Comparison of ENCODE assay signal across 8 cellular contexts in the genomic region with DNA sequence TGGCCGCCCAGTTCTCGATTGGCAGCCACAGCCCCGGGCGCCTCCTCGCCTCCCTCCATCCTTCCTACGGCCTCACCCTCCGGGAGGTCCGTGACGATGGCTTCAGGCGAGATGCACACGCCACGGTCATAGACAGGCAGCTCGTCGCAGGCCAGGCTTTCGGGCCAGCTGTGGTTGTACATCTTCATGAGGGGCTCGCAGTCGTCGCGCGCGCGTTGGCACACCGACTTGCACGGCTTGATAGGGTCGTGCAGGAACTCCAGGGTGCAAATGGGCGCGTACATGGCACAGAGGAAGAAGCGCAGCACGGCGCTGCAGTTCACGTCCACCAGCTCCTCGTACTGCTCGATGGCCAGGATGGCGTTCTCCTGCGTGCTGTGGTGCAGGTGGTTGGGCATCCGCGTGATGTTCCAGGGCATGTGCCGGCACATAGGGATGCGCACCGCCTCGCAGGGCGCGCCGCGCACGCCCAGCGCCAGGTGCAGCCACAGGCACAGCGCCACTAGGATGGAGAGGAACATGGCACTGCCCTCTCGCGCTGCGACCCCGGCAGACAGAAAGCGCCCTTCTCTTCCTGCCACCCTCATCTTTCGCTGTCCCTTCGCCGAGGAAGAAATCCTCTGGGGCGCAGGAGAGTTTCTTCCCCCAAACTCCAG. TPM values are rescaled to one million over a fixed set of nuclear protein-coding genes. Genes with fewer than 3 reads are reported as not detected.
DNase-seq lines count a peak whose midpoint lies in the region; ATAC-seq and TF ChIP-seq lines count a peak whose summit lies in the region.

No MANE protein-coding gene starts in this region.

- H3K27me3 ChIP-seq in BE2C (peaks cover 34% of the 10 kb centered on the region), muscle layer of colon (ENCODE audit: control insufficient read depth in 1 of 2, insufficient read depth in 2 of 2, low read length in 2 of 2) (peaks cover 0 to 23% of the 10 kb centered on the region in 2 donors)

- ATAC-seq in GM21717 (IDR thresholded peaks at IDR 0.05; ENCODE audit: unreplicated experiment): no peak

- TF ChIP-seq CTCF in BE2C (IDR thresholded peaks at IDR 0.05; ENCODE audit: low read depth, low read length) (no peak), LNCaP clone FGC (IDR thresholded peaks at IDR 0.05; ENCODE audit: control insufficient read depth, extremely low read depth, insufficient read depth) (peak; percentile 11; the same call in 1 of the 2 replicates), lower leg skin (IDR thresholded peaks at IDR 0.05) (no peak)

- peak overlapping the region; percentile 11 for H3K27ac Mint-ChIP-seq in dendritic cell treated with granulocyte-macrophage colony-stimulating factor and Interleukin-4, amounts not matched to agents 40 ng/mL and 50 ng/mL, for 4 days
- H3K27ac Mint-ChIP-seq in activated naive CD4-positive, alpha-beta T cell treated with anti-CD3 and anti-CD28 coated beads, Interleukin-2, amount 10 ng/mL, durations not matched to agents 7 days and 5 days: no peak overlapping the region

- TF ChIP-seq POLR2A in lower leg skin (IDR thresholded peaks at IDR 0.05): no peak

- H3K36me3 ChIP-seq in BE2C: no peaks in the 10 kb centered on the region
- no peaks in the 10 kb centered on the region for H3K36me3 ChIP-seq in muscle layer of colon (ENCODE audit: insufficient read depth, low read length)

- H3K9me3 Mint-ChIP-seq in dendritic cell treated with granulocyte-macrophage colony-stimulating factor and Interleukin-4, amounts not matched to agents 40 ng/mL and 50 ng/mL, for 4 days: no peaks in the 10 kb centered on the region
- H3K9me3 Mint-ChIP-seq in activated naive CD4-positive, alpha-beta T cell treated with anti-CD3 and anti-CD28 coated beads, Interleukin-2, amount 10 ng/mL, durations not matched to agents 7 days and 5 days: no peaks in the 10 kb centered on the region

- H3K36me3 Mint-ChIP-seq in dendritic cell treated with granulocyte-macrophage colony-stimulating factor and Interleukin-4, amounts not matched to agents 40 ng/mL and 50 ng/mL, for 4 days (ENCODE audit: low read depth): no peaks in the 10 kb centered on the region
- H3K36me3 Mint-ChIP-seq in activated naive CD4-positive, alpha-beta T cell treated with anti-CD3 and anti-CD28 coated beads, Interleukin-2, amount 10 ng/mL, durations not matched to agents 7 days and 5 days: no peaks in the 10 kb centered on the region

- no peak overlapping the region for H3K27ac ChIP-seq in muscle layer of colon (ENCODE audit: low read depth, low read length)

- peak overlapping the region; percentile 31 for H3K4me3 ChIP-seq in BE2C (ENCODE audit: low read depth, low read length)
- peak overlapping the region; percentile 39 for H3K4me3 ChIP-seq in LNCaP clone FGC (ENCODE audit: low read depth, low read length)
- peak overlapping the region; percentile 41 to 60 for H3K4me3 ChIP-seq in muscle layer of colon (ENCODE audit: low read depth in 1 of 2, low read length in 2 of 2)
- H3K4me3 ChIP-seq in lower leg skin (ENCODE audit: low read depth, poor library complexity, severe bottlenecking): no peak overlapping the region

- H3K4me1 Mint-ChIP-seq in dendritic cell treated with granulocyte-macrophage colony-stimulating factor and Interleukin-4, amounts not matched to agents 40 ng/mL and 50 ng/mL, for 4 days (ENCODE audit: low read depth): peaks cover 42% of the 10 kb centered on the region
- H3K4me1 Mint-ChIP-seq in activated naive CD4-positive, alpha-beta T cell treated with anti-CD3 and anti-CD28 coated beads, Interleukin-2, amount 10 ng/mL, durations not matched to agents 7 days and 5 days: peaks cover 15% of the 10 kb centered on the region

- H3K27me3 Mint-ChIP-seq in dendritic cell treated with granulocyte-macrophage colony-stimulating factor and Interleukin-4, amounts not matched to agents 40 ng/mL and 50 ng/mL, for 4 days: peaks cover 59% of the 10 kb centered on the region
- peaks cover 70% of the 10 kb centered on the region for H3K27me3 Mint-ChIP-seq in activated naive CD4-positive, alpha-beta T cell treated with anti-CD3 and anti-CD28 coated beads, Interleukin-2, amount 10 ng/mL, durations not matched to agents 7 days and 5 days

- CTCF ChIA-PET in activated naive CD4-positive, alpha-beta T cell treated with anti-CD3 and anti-CD28 coated beads, Interleukin-2, amount 10 ng/mL, durations not matched to agents 7 days and 5 days (lab: Charles Lee): interaction anchor here (0.7 to 1.9 kb wide), 3 partner anchors 9 to 420 kb away, joined by 3 to 4 read pairs (median 4); no protein-coding TSS in a partner anchor

- peak overlapping the region; percentile 68 for H3K4me3 Mint-ChIP-seq in dendritic cell treated with granulocyte-macrophage colony-stimulating factor and Interleukin-4, amounts not matched to agents 40 ng/mL and 50 ng/mL, for 4 days
- no peak overlapping the region for H3K4me3 Mint-ChIP-seq in activated naive CD4-positive, alpha-beta T cell treated with anti-CD3 and anti-CD28 coated beads, Interleukin-2, amount 10 ng/mL, durations not matched to agents 7 days and 5 days

- H3K9ac ChIP-seq in muscle layer of colon (ENCODE audit: low read length): no peak overlapping the region

- H3K9me3 ChIP-seq in BE2C: no peaks in the 10 kb centered on the region
- no peaks in the 10 kb centered on the region for H3K9me3 ChIP-seq in muscle layer of colon (ENCODE audit: low read length)

- 2 to 6% methylated on average over 18 to 25 of the region's 57 CpGs for WGBS in lower leg skin, 2 donors

- no peaks in the 10 kb centered on the region for H3K4me1 ChIP-seq in BE2C
- H3K4me1 ChIP-seq in muscle layer of colon (ENCODE audit: insufficient read depth, low read length): peaks cover 9% of the 10 kb centered on the region

- intact Hi-C loops in dendritic cell treated with granulocyte-macrophage colony-stimulating factor and Interleukin-4, amounts not matched to agents 40 ng/mL and 50 ng/mL, for 4 days (cut with micrococcal nuclease): loop anchor here (5.0 to 10.0 kb wide), 4 partner anchors 71 to 419 kb away; no protein-coding TSS in a partner anchor
- intact Hi-C loops in lower leg skin (cut with DNase I; ENCODE audit: low total_unique reads): no loop called here

- peak; percentile 5 for DNase-seq in BE2C
- DNase-seq in LNCaP clone FGC (ENCODE audit: low read depth): no peak
- DNase-seq in lower leg skin (ENCODE audit: low spot score in 2 of 2): no peak
- no peak for DNase-seq in amniotic stem cell (lab: John Stamatoyannopoulos, UW)
- DNase-seq in activated naive CD4-positive, alpha-beta T cell treated with anti-CD3 and anti-CD28 coated beads, Interleukin-2, amount 10 ng/mL, durations not matched to agents 7 days and 5 days: no peak

RNA-seq across cellular contexts. Expression of a gene that starts 0.5 kb away (rescaled TPM):
- polyA plus RNA-seq in BE2C (2012; ENCODE audit: insufficient read depth, insufficient read length, low read depth): not detected
- under 1 TPM; 0.15 to 0.94 (median 0.20) TPM for total RNA-seq in lower leg skin

RNA-seq across cellular contexts. Expression of a gene that starts 4.3 kb away (rescaled TPM):
- polyA plus RNA-seq in BE2C (2012; ENCODE audit: insufficient read depth, insufficient read length, low read depth): 4.5 TPM
- 10 to 100 TPM in 1 of 4 donors, 1 to 10 TPM in 3; 1.1 to 13.9 (median 4.8) TPM for total RNA-seq in lower leg skin
